In genomic region chr1:20634065-20634593, GRCh38 we compare ENCODE assay signal across 7 cellular contexts. TPM values are rescaled to one million over a fixed set of nuclear protein-coding genes. Genes with fewer than 3 reads are reported as not detected.
DNase-seq lines count a peak whose midpoint lies in the region; ATAC-seq and TF ChIP-seq lines count a peak whose summit lies in the region.

No MANE protein-coding gene starts in this region.

- 1% methylated on average over 11 of the region's 11 CpGs for WGBS in GM23248 (ENCODE audit: low coverage in 1 of 2, low lambda C conversion rate in 2 of 2, missing lambda C conversion rate in 2 of 2), 2 experiments

- H3K4me1 Mint-ChIP-seq in neural crest cell: peaks cover 19% of the 10 kb centered on the region

- H3K27ac ChIP-seq in GM23248: peak overlapping the region; percentile 10
- no peak overlapping the region for H3K27ac ChIP-seq in OCI-LY7 (ENCODE audit: low read depth, low read length, poor library complexity, severe bottlenecking)
- no peak overlapping the region for H3K27ac ChIP-seq in duodenal mucosa (ENCODE audit: low read depth, low read length)

- H3K4me2 ChIP-seq in GM23248 (ENCODE audit: unreplicated experiment): peak overlapping the region; percentile 94
- peak overlapping the region; percentile 89 for H3K4me2 ChIP-seq in OCI-LY7 (ENCODE audit: low read length)

- H3K79me2 ChIP-seq in GM23248 (ENCODE audit: insufficient read depth) (peaks cover 30% of the 10 kb centered on the region), OCI-LY7 (ENCODE audit: insufficient read depth, low read depth, low read length) (no peaks in the 10 kb centered on the region)

- DNase-seq in GM23248 (peak; percentile 46), OCI-LY7 (ENCODE audit: low spot score) (peak; percentile 13), neural crest cell (ENCODE audit: low read depth, low spot score) (no peak), SIG-M5 (lab: John Stamatoyannopoulos, UW) (no peak), NCI-H1417 treated with DMSO at 0.1 percent for 48 hours (lab: John Stamatoyannopoulos, UW) (no peak)

- no peak for ATAC-seq in GM18868 (IDR thresholded peaks at IDR 0.05; ENCODE audit: unreplicated experiment)

- no peaks in the 10 kb centered on the region for H3K9me2 ChIP-seq in GM23248 (ENCODE audit: insufficient read depth)
- H3K9me2 ChIP-seq in OCI-LY7 (ENCODE audit: insufficient read depth, low read length): no peaks in the 10 kb centered on the region

- CTCF ChIA-PET in OCI-LY7 (lab: Charles Lee; ENCODE audit: unreplicated experiment): interaction anchor here (0.5 to 1.0 kb wide), 6 partner anchors 14 to 59 kb away, joined by 3 to 11 read pairs (median 4); no protein-coding TSS in a partner anchor

- H3K27me3 ChIP-seq in GM23248 (replicated peaks; ENCODE audit: insufficient read depth) (no peaks in the 10 kb centered on the region), duodenal mucosa (ENCODE audit: control insufficient read depth in 1 of 2, insufficient read depth in 2 of 2, low read length in 2 of 2) (no peaks in the 10 kb centered on the region)

- H3K4me3 ChIP-seq in GM23248 (peak overlapping the region; percentile 81), OCI-LY7 (ENCODE audit: low read depth, low read length, poor library complexity, severe bottlenecking) (peak overlapping the region; percentile 91), duodenal mucosa (ENCODE audit: low read depth in 1 of 2, low read length in 2 of 2) (peak overlapping the region; percentile 79 to 86)

- TF ChIP-seq CTCF in OCI-LY7 (conservative IDR thresholded peaks at IDR 0.05; ENCODE audit: low read length): no peak
- TF ChIP-seq CTCF in neural crest cell (conservative IDR thresholded peaks at IDR 0.05): no peak

- H3K9me3 ChIP-seq in GM23248 (ENCODE audit: low read depth) (no peaks in the 10 kb centered on the region), OCI-LY7 (ENCODE audit: low read length) (no peaks in the 10 kb centered on the region), duodenal mucosa (ENCODE audit: control insufficient read depth in 1 of 2, low read length in 2 of 2) (no peaks in the 10 kb centered on the region)

- H3K4me1 ChIP-seq in GM23248 (ENCODE audit: insufficient read depth) (peaks cover 17% of the 10 kb centered on the region; the same call in 1 of the 2 replicates), OCI-LY7 (ENCODE audit: insufficient read depth, low read length, poor library complexity, severe bottlenecking) (peaks cover 14% of the 10 kb centered on the region), duodenal mucosa (ENCODE audit: control insufficient read depth in 1 of 2, insufficient read depth in 2 of 2, low read length in 2 of 2) (peaks cover 16 to 18% of the 10 kb centered on the region in 2 donors)

- peaks cover 3% of the 10 kb centered on the region for H3K9me3 Mint-ChIP-seq in neural crest cell

- H3K9ac ChIP-seq in GM23248: peak overlapping the region; percentile 90
- peak overlapping the region; percentile 50 to 76 for H3K9ac ChIP-seq in duodenal mucosa (ENCODE audit: low read depth in 1 of 2, low read length in 2 of 2)

- in situ Hi-C loops in GM23248 (cut with MboI): no loop called here

- no TSS peak for BruUV-seq in OCI-LY7 (replicated peaks; lab: Mats Ljungman, UMichigan)

- intact Hi-C loops in OCI-LY7 (cut with micrococcal nuclease; ENCODE audit: unreplicated experiment): loop anchor here (2.0 to 10.0 kb wide), 3 partner anchors 27 to 419 kb away; partner anchors contain the start of gene DDOST

- H3K36me3 ChIP-seq in GM23248 (ENCODE audit: low read depth) (no peaks in the 10 kb centered on the region), OCI-LY7 (ENCODE audit: insufficient read depth, low read length) (no peaks in the 10 kb centered on the region), duodenal mucosa (ENCODE audit: control insufficient read depth in 1 of 2, insufficient read depth in 2 of 2, low read length in 2 of 2) (peaks cover 5 to 16% of the 10 kb centered on the region in 2 donors)

- H2AFZ ChIP-seq in GM23248: peak overlapping the region; percentile 89
- peak overlapping the region; percentile 97 for H2AFZ ChIP-seq in OCI-LY7 (ENCODE audit: low read length)

- H3F3A ChIP-seq in GM23248 (ENCODE audit: insufficient read depth): 0 out of 2 replicates have a peak, but pooled peaks cover 7% of the 10 kb centered on the region

- H3K27me3 Mint-ChIP-seq in neural crest cell (ENCODE audit: low read depth): peaks cover 2% of the 10 kb centered on the region

- H3K27ac Mint-ChIP-seq in neural crest cell (ENCODE audit: unreplicated experiment): peak overlapping the region; percentile 71

- no peaks in the 10 kb centered on the region for H3K36me3 Mint-ChIP-seq in neural crest cell (ENCODE audit: low read depth)

- H4K20me1 ChIP-seq in GM23248 (ENCODE audit: insufficient read depth) (no peaks in the 10 kb centered on the region), OCI-LY7 (ENCODE audit: insufficient read depth, low read length) (no peaks in the 10 kb centered on the region)

- POLR2A ChIA-PET in OCI-LY7 (lab: Charles Lee): interaction anchor here (0.5 to 2.4 kb wide), 6 partner anchors 12 to 114 kb away, joined by 3 to 10 read pairs (median 4); partner anchors contain the start of gene DDOST

- H3K4me3 Mint-ChIP-seq in neural crest cell: peak overlapping the region; percentile 91

RNA-seq across cellular contexts. Expression of gene PINK1, which starts 0.9 kb away (rescaled TPM):
- total RNA-seq in GM23248 (2014; rRNA removed; shearing (Covaris generic)): 141 and 151 TPM in 2 replicates
- polyA plus RNA-seq in GM23248 (2016; fragmentation: Nextera tagmentation; extraction: Ambion mirVana): 102 and 104 TPM in 2 replicates
- total RNA-seq in OCI-LY7 (2014; rRNA removed; shearing (Covaris generic)): 8.2 and 8.9 TPM in 2 replicates
- total RNA-seq in OCI-LY7 (2022) (13.4 and 15.7 TPM in 2 replicates), neural crest cell (14.0 and 16.5 TPM in 2 replicates)

RNA-seq across cellular contexts. Expression of gene DDOST, which starts 27.0 kb away (rescaled TPM):
- 354 and 356 TPM in 2 replicates for total RNA-seq in GM23248 (2014; rRNA removed; shearing (Covaris generic))
- 348 and 359 TPM in 2 replicates for polyA plus RNA-seq in GM23248 (2016; fragmentation: Nextera tagmentation; extraction: Ambion mirVana)
- 95.1 and 111 TPM in 2 replicates for total RNA-seq in OCI-LY7 (2014; rRNA removed; shearing (Covaris generic))
- 136 and 148 TPM in 2 replicates for total RNA-seq in OCI-LY7 (2022)
- total RNA-seq in neural crest cell: 175 and 179 TPM in 2 replicates

RNA-seq across cellular contexts. Expression of gene CDA, which starts 45.2 kb away (rescaled TPM):
- total RNA-seq in GM23248 (2014; rRNA removed; shearing (Covaris generic)): 3.0 and 5.9 TPM in 2 replicates
- 9.6 and 9.9 TPM in 2 replicates for polyA plus RNA-seq in GM23248 (2016; fragmentation: Nextera tagmentation; extraction: Ambion mirVana)
- total RNA-seq in OCI-LY7 (2014; rRNA removed; shearing (Covaris generic)): not detected in 2 replicates
- total RNA-seq in OCI-LY7 (2022): not detected in 2 replicates
- not detected in 2 replicates for total RNA-seq in neural crest cell

Comparison
In these comparisons a context has a peak if more than half of its experiments do, and no peak if none do; other contexts are left out.
1. DNase-seq: peak in GM23248 (single experiment) and OCI-LY7 (single experiment); none in neural crest cell (single experiment), SIG-M5 (single experiment) and NCI-H1417 treated with DMSO at 0.1 percent for 48 hours (single experiment).
2. Peak in every context shown above with its lines, with median percentiles within 50 percentile points of each other: H3K4me3 ChIP-seq.